In the genomic region with DNA sequence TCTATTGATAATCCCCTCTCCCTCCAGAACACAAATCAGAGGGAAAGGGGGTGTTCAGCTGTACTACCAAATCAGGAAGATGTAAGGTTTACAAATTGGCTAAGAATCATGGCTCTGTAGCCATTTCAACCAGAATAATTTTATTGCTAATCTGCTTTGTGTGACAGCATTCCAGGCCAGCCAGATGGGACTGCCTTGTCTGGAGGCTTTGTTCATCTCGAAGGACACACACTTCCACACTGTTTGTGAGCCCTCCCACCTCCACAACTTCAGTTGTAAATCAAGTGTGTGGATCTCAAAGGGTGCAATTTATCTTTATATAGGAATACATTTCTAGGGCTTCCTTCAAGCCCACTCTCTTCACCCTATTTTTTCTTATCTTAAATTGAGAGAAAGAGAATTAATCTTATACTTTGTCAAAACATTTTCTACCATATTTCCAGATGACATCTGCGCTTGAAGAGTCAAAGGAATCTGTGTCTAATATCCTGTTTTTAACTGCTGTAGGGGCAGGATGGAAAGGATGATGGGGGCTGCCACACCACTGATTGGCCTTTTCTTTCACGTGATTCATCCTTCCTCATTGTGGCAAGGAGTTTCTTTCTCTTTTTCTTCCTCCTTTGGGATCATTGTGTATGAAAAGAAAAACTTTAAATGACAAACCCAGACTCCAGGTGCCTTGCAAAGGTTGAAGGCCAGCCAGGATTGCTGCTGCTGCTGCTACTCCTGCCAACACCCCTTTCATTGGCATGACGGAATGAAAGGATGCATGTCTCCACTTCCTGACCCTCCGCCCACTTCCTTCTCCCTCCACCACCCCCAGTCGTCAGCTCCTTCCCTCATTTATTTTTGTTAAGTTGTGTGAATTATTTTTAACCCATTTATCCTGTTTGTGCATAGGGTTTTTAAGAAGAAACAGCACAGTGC, we compare ENCODE assay signal across 1 cellular context.
TF ChIP-seq lines count a peak whose summit lies in the region.

No MANE protein-coding gene starts in this region.

TF ChIP-seq in WTC11, 78 proteins besides CTCF, POLR2A, EP300 and RAD21 (continued from another document):
- TF ChIP-seq USF1 (CRISPR knock-in tag; IDR thresholded peaks at IDR 0.05), result peak; percentile 75
- TF ChIP-seq, protein P1, sequence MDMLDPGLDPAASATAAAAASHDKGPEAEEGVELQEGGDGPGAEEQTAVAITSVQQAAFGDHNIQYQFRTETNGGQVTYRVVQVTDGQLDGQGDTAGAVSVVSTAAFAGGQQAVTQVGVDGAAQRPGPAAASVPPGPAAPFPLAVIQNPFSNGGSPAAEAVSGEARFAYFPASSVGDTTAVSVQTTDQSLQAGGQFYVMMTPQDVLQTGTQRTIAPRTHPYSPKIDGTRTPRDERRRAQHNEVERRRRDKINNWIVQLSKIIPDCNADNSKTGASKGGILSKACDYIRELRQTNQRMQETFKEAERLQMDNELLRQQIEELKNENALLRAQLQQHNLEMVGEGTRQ (CRISPR knock-in tag; IDR thresholded peaks at IDR 0.05), result peak; percentile 78
